ENCODE assay signal across 17 cellular contexts in the genomic region with DNA sequence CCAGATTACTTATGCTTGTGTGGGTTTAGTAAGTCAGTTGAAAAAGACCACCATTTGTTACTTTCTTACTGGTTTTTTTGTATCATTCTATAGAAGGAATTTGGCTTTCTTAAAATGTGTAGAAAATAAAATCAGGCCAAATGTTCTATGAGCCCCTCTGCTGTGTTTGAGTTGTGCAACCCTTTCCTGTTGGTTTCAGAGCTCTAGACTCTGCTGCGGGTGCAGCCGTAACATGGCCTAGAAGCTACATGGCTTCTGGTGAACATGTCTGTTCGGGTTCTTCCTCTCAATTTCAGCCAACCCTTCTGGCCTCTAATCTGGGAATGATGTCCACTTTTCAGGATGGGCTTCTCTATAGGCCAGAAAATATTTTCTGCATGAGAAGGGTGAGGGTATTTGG.
"Had no signal": no experiment of that assay in that cellular context is flagged by ENCODE, and none has a peak within 500 bp of the region (broad histone marks: within the 10 kb centered on the region; RNA-seq: fewer than 3 reads in every experiment).

No MANE protein-coding gene starts in this region.

- DNase-seq: activated CD4-positive, alpha-beta T cell treated with anti-CD3 and anti-CD28 coated beads, Interleukin-2, amount 50 U/mL, for 48 hours; activated naive CD8-positive, alpha-beta T cell treated with anti-CD3 and anti-CD28 coated beads for 36 hours; amniotic stem cell; dermis blood vessel endothelial cell; effector memory CD4-positive, alpha-beta T cell; mucosa of descending colon; naive B cell; psoas muscle; stimulated activated CD4-positive, alpha-beta T cell treated with anti-CD3 and anti-CD28 coated beads, Interleukin-2, amount 100 ng/mL, for 24 hours; stimulated activated naive CD8-positive, alpha-beta T cell treated with anti-CD3 and anti-CD28 coated beads, Interleukin-15, Interleukin-2, amounts not matched to agents 100 U/mL and 50 U/mL, for 24 hours; substantia nigra; transverse colon had no signal

- H3K36me3 ChIP-seq: cardiac muscle cell, neural progenitor cell, transverse colon had no signal

- H3K4me1 Mint-ChIP-seq: neural progenitor cell had no signal

- H3K9ac ChIP-seq: neural progenitor cell had no signal

- ATAC-seq: mucosa of descending colon; psoas muscle; right cardiac atrium; stimulated activated naive CD8-positive, alpha-beta T cell treated with anti-CD3 and anti-CD28 coated beads, Interleukin-15, Interleukin-2, amounts not matched to agents 100 U/mL and 50 U/mL, for 24 hours had no signal

- H3K27me3 Mint-ChIP-seq: activated naive CD8-positive, alpha-beta T cell treated with anti-CD3 and anti-CD28 coated beads for 36 hours had no signal

- H3K4me2 ChIP-seq: neural progenitor cell had no signal

- H3K4me1 ChIP-seq: neural progenitor cell, psoas muscle, transverse colon had no signal

- H3K4me3 ChIP-seq: cardiac muscle cell, mucosa of descending colon, neural progenitor cell, psoas muscle, transverse colon had no signal

- H3K27me3 ChIP-seq: cardiac muscle cell, neural progenitor cell, transverse colon had no signal

- H3K4me3 Mint-ChIP-seq: activated naive CD8-positive, alpha-beta T cell treated with anti-CD3 and anti-CD28 coated beads for 36 hours; activated T-helper 1 cell treated with anti-CD3 and anti-CD28 coated beads, Interleukin-12 subunit alpha, Interleukin-12 subunit beta, Interleukin-2, Interleukin-4 antibody, amounts not matched to agents 30 ng/mL and 10 ng/mL and 1 ng/mL, durations not matched to agents 14 hours and 24 hours and 36 hours; memory B cell; naive B cell; neural progenitor cell had no signal

- H3K9me3 ChIP-seq: mucosa of descending colon, psoas muscle, transverse colon had no signal

- H3K27ac ChIP-seq: cardiac muscle cell, neural progenitor cell, psoas muscle, transverse colon had no signal

- H3K9me3 Mint-ChIP-seq: activated naive CD8-positive, alpha-beta T cell treated with anti-CD3 and anti-CD28 coated beads for 36 hours; activated T-helper 1 cell treated with anti-CD3 and anti-CD28 coated beads, Interleukin-12 subunit alpha, Interleukin-12 subunit beta, Interleukin-2, Interleukin-4 antibody, amounts not matched to agents 30 ng/mL and 10 ng/mL and 1 ng/mL, durations not matched to agents 14 hours and 24 hours and 36 hours; memory B cell; naive B cell; neural progenitor cell had no signal

- H3K36me3 Mint-ChIP-seq: activated naive CD8-positive, alpha-beta T cell treated with anti-CD3 and anti-CD28 coated beads for 36 hours; memory B cell; naive B cell; neural progenitor cell had no signal

- H3K27ac Mint-ChIP-seq: activated naive CD8-positive, alpha-beta T cell treated with anti-CD3 and anti-CD28 coated beads for 36 hours; activated T-helper 1 cell treated with anti-CD3 and anti-CD28 coated beads, Interleukin-12 subunit alpha, Interleukin-12 subunit beta, Interleukin-2, Interleukin-4 antibody, amounts not matched to agents 30 ng/mL and 10 ng/mL and 1 ng/mL, durations not matched to agents 14 hours and 24 hours and 36 hours; memory B cell; neural progenitor cell had no signal
